ENCODE assay signal across 22 cellular contexts in genomic region chr1:36534711-36535412, GRCh38. TPM values are rescaled to one million over a fixed set of nuclear protein-coding genes. Genes with fewer than 3 reads are reported as not detected.
DNase-seq lines count a peak whose midpoint lies in the region; ATAC-seq, FAIRE-seq and TF ChIP-seq lines count a peak whose summit lies in the region.
"Had no signal": no experiment of that assay in that cellular context is flagged by ENCODE, and none has a peak within 500 bp of the region (broad histone marks: within the 10 kb centered on the region; RNA-seq: fewer than 3 reads in every experiment).

No MANE protein-coding gene starts in this region.

- no peaks in the 10 kb centered on the region for H3K36me3 Mint-ChIP-seq in CD14-positive monocyte
- H3K36me3 Mint-ChIP-seq in stimulated activated naive B cell treated with anti-CD40 and anti-IgM and Interleukin-4, amounts not matched to agents 10 μg/mL and 1 μg/mL and 100 μg/mL, for 72 hours = no peaks in the 10 kb centered on the region

- H3K27me3 Mint-ChIP-seq in CD14-positive monocyte (ENCODE audit: low read depth in 3 of 3) = peaks cover 0 to 20% (median 14%) of the 10 kb centered on the region in 3 donors
- peaks cover 22 to 53% of the 10 kb centered on the region in 2 donors for H3K27me3 Mint-ChIP-seq in stimulated activated naive B cell treated with anti-CD40 and anti-IgM and Interleukin-4, amounts not matched to agents 10 μg/mL and 1 μg/mL and 100 μg/mL, for 72 hours

- no peaks in the 10 kb centered on the region for H3K27me3 ChIP-seq in pancreas

- H3K4me1 ChIP-seq in pancreas = peaks cover 0 to 6% (median 0%) of the 10 kb centered on the region in 3 donors

- no peaks in the 10 kb centered on the region for H3K9me3 ChIP-seq in pancreas

- ATAC-seq in pancreas (peak in 3 of 4 donors; percentile 25 to 58 (median 53)), GM18520 (IDR thresholded peaks at IDR 0.05; ENCODE audit: unreplicated experiment) (no peak)
- ATAC-seq in stimulated activated naive B cell treated with anti-CD40 and anti-IgM and Interleukin-4, amounts not matched to agents 10 μg/mL and 1 μg/mL and 100 μg/mL, for 72 hours (replicated peaks) = no peak
- ATAC-seq: GM23338, HCT116, SK-N-SH treated with all-trans-retinoic acid at 6 μM for 48 hours had no signal

- 51% methylated on average over 12 of the region's 12 CpGs for WGBS in pancreas, 2 donors

- H3K4me3 ChIP-seq in coronary artery (no peak overlapping the region), pancreas (no peak overlapping the region)
- H3K4me3 ChIP-seq: GM23338 had no signal

- no peak for TF ChIP-seq CTCF in CD14-positive monocyte (IDR thresholded peaks at IDR 0.05)
- no peak for TF ChIP-seq CTCF in coronary artery (IDR thresholded peaks at IDR 0.05)
- no peak for TF ChIP-seq CTCF in pancreas (IDR thresholded peaks at IDR 0.05)

- peaks cover 0 to 5% (median 0%) of the 10 kb centered on the region in 7 donors for H3K9me3 Mint-ChIP-seq in CD14-positive monocyte
- peaks cover 5% of the 10 kb centered on the region in 2 donors for H3K9me3 Mint-ChIP-seq in stimulated activated naive B cell treated with anti-CD40 and anti-IgM and Interleukin-4, amounts not matched to agents 10 μg/mL and 1 μg/mL and 100 μg/mL, for 72 hours
- H3K9me3 Mint-ChIP-seq: GM23338 had no signal

- H3K36me3 ChIP-seq in pancreas = no peaks in the 10 kb centered on the region

- no peaks in the 10 kb centered on the region for H3K4me1 Mint-ChIP-seq in CD14-positive monocyte
- no peaks in the 10 kb centered on the region for H3K4me1 Mint-ChIP-seq in stimulated activated naive B cell treated with anti-CD40 and anti-IgM and Interleukin-4, amounts not matched to agents 10 μg/mL and 1 μg/mL and 100 μg/mL, for 72 hours

- no peak overlapping the region for H3K4me3 Mint-ChIP-seq in CD14-positive monocyte
- no peak overlapping the region for H3K4me3 Mint-ChIP-seq in stimulated activated naive B cell treated with anti-CD40 and anti-IgM and Interleukin-4, amounts not matched to agents 10 μg/mL and 1 μg/mL and 100 μg/mL, for 72 hours
- H3K4me3 Mint-ChIP-seq: GM23338 had no signal

- peak overlapping the region in 1 of 7 donors; percentile 22 for H3K27ac Mint-ChIP-seq in CD14-positive monocyte
- no peak overlapping the region for H3K27ac Mint-ChIP-seq in stimulated activated naive B cell treated with anti-CD40 and anti-IgM and Interleukin-4, amounts not matched to agents 10 μg/mL and 1 μg/mL and 100 μg/mL, for 72 hours
- H3K27ac Mint-ChIP-seq: GM23338 had no signal

- no peak for FAIRE-seq in pancreas (lab: Jason Lieb, UNC)

- DNase-seq in NCI-H2029 (lab: John Stamatoyannopoulos, UW) (peak; percentile 61), NCI-H2029 treated with DMSO at 0.1 percent for 48 hours (lab: John Stamatoyannopoulos, UW) (no peak), CD14-positive monocyte (ENCODE audit: low spot score) (peak; percentile 24), coronary artery (ENCODE audit: low spot score) (peak; percentile 46), pancreas (no peak), EL (no peak)
- DNase-seq in stimulated activated naive B cell treated with anti-CD40 and anti-IgM and Interleukin-4, amounts not matched to agents 10 μg/mL and 1 μg/mL and 100 μg/mL, for 72 hours = no peak
- DNase-seq: 8988T, GDM1, KBM-7, MV-4-11, NCI-H1930, NCI-H2171 treated with DMSO at 0.1 percent for 48 hours, NCI-H446, NCI-H748 treated with DMSO at 0.1 percent for 48 hours, SIG-M5 had no signal

- intact Hi-C loops in CD14-positive monocyte (cut with micrococcal nuclease) (no loop called here), pancreas (cut with DNase I) (no loop called here)

- H3K27ac ChIP-seq in coronary artery (no peak overlapping the region), pancreas (no peak overlapping the region)

RNA-seq across cellular contexts. Expression of gene CSF3R, which starts 52.1 kb away (rescaled TPM):
- polyA plus RNA-seq in CD14-positive monocyte (100 to 1,000 TPM; 270 to 447 TPM), pancreas (1 to 10 TPM; 2.4 to 2.9 TPM)
- 10 to 100 TPM in 1 of 6 donors, 1 to 10 TPM in 4, under 1 TPM in 1; 0.47 to 13.4 (median 3.4) TPM for total RNA-seq in pancreas
- total RNA-seq: GM23338, RPMI7951 had no signal
- polyA plus RNA-seq: AG04450, GM23338 had no signal

Comparison
In these comparisons a context has a peak if more than half of its experiments do, and no peak if none do; other contexts are left out.
1. DNase-seq: peak in NCI-H2029 (single experiment), CD14-positive monocyte (single experiment) and coronary artery (single experiment); none in NCI-H2029 treated with DMSO at 0.1 percent for 48 hours (single experiment), pancreas (0 of 6), EL (single experiment) and stimulated activated naive B cell treated with anti-CD40 and anti-IgM and Interleukin-4, amounts not matched to agents 10 μg/mL and 1 μg/mL and 100 μg/mL, for 72 hours (single experiment).
2. ATAC-seq: peak in pancreas (3 of 4); none in GM18520 (single experiment) and stimulated activated naive B cell treated with anti-CD40 and anti-IgM and Interleukin-4, amounts not matched to agents 10 μg/mL and 1 μg/mL and 100 μg/mL, for 72 hours (0 of 2).
3. RNA of gene CSF3R, which starts 52.1 kb away (polyA plus RNA-seq): 270 to 447 TPM in CD14-positive monocyte; 2.4 to 2.9 TPM in pancreas; every median in the first group is over 10 times any median in the second.